Comparison of ENCODE assay signal across 1 cellular context in the genomic region with DNA sequence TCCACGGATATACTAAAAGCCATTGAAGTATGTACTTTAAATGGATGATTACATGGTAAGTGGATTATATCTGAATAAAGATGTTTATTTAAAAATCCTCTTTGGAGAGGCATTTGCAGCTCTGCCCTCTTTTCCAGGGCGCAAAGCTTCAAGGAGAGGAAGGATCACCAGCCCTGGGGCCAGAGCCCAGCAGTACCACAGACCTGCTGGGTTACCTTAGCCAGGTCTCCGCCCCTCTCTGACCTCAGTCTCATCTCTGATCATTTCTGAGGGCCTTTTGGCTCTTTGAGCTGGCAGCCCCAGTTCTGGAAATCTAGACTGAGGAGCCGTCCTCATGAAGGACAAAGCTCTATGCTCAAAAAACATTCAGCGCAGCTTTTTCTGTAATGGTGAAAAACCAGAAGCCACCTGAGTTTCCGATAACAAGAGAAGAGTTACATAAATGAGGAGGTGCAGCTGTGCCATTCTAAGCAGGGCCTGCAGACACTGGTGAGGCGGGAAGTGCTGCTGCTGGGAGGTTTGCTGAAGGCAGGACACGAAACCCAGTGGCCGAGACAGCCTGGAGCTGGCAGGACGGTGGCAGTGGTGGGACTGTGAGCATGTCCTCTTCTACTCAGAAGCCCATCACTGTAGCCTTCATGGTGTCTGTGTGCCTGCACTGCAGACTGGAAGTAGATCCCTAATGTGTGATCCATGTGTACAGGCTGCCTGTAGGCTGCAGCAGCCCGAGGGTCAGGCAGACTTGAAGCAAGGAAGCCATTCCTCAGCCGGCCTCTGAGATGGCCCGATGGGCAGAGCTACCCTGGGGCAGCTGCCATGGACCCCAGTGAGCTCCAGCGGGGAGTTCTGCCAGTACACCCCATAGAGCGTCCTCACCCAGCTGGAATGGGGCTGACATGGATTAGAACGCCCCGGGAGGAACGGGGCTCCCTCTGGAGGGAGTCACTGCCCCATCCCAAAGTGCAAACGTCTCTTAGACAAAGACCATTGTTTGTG.
TF ChIP-seq lines count a peak whose summit lies in the region.

No MANE protein-coding gene starts in this region.

TF ChIP-seq in HepG2, 621 proteins besides CTCF, POLR2A, EP300 and RAD21:
- TF ChIP-seq BRD4 (CRISPR knock-in tag; IDR thresholded peaks at IDR 0.05), result no peak
- TF ChIP-seq SIX4 (CRISPR knock-in tag; IDR thresholded peaks at IDR 0.05), result no peak
- peak; percentile 72 for TF ChIP-seq ZNF768 (CRISPR knock-in tag; IDR thresholded peaks at IDR 0.05)
- no peak for TF ChIP-seq ZNF207 (IDR thresholded peaks at IDR 0.05; ENCODE audit: borderline replicate concordance)
